1 cellular context compared by ENCODE assay signal in genomic region chr1:8170059-8170835, GRCh38.
A peak's percentile ranks its signal among the peaks of the same experiment; 100 is the strongest.
TF ChIP-seq lines count a peak whose summit lies in the region.

No MANE protein-coding gene starts in this region.

TF ChIP-seq in HepG2, 621 proteins besides CTCF, POLR2A, EP300 and RAD21 (continued from another document and continues in another):
- TF ChIP-seq USF2 (IDR thresholded peaks at IDR 0.05; ENCODE audit: low read depth, low read length) (no peak), USF2 (CRISPR knock-in tag; IDR thresholded peaks at IDR 0.05; ENCODE audit: borderline replicate concordance) (no peak; the same call in 1 of the 2 replicates), KLF16 (CRISPR knock-in tag; IDR thresholded peaks at IDR 0.05) (no peak; a peak in 1 of 4 replicates), GFI1 (CRISPR knock-in tag; IDR thresholded peaks at IDR 0.05; ENCODE audit: borderline replicate concordance) (peak; percentile 86), ZNF839 (CRISPR knock-in tag; IDR thresholded peaks at IDR 0.05; ENCODE audit: borderline replicate concordance) (peak; percentile 86; the same call in 1 of the 2 replicates), NR2C2 (CRISPR knock-in tag; IDR thresholded peaks at IDR 0.05; ENCODE audit: borderline replicate concordance) (peak; percentile 54; the same call in 1 of the 2 replicates), CSRNP1 (CRISPR knock-in tag; IDR thresholded peaks at IDR 0.05) (0 out of 2 replicates have a peak, but pooled peaks have one; percentile 41), ZNF670 (CRISPR knock-in tag; IDR thresholded peaks at IDR 0.05; ENCODE audit: borderline replicate concordance) (0 out of 2 replicates have a peak, but pooled peaks have one; percentile 2), SYNCRIP (IDR thresholded peaks at IDR 0.05; ENCODE audit: insufficient read depth, low read depth, low read length) (no peak), ZNF589 (CRISPR knock-in tag; conservative IDR thresholded peaks at IDR 0.05) (no peak), ZMYM2 (CRISPR knock-in tag; IDR thresholded peaks at IDR 0.05) (peak; percentile 77), PTBP1 (IDR thresholded peaks at IDR 0.05; ENCODE audit: low read depth, low read length, poor library complexity, severe bottlenecking) (no peak), ZMYM4 (CRISPR knock-in tag; IDR thresholded peaks at IDR 0.05) (peak; percentile 74), ZNF274 (CRISPR knock-in tag; IDR thresholded peaks at IDR 0.05) (no peak), ELF4 (CRISPR knock-in tag; IDR thresholded peaks at IDR 0.05; ENCODE audit: borderline replicate concordance) (no peak), ZSCAN25 (CRISPR knock-in tag; IDR thresholded peaks at IDR 0.05) (peak; percentile 36; the same call in 1 of the 2 replicates), ATF7-NPFF (CRISPR knock-in tag; IDR thresholded peaks at IDR 0.05; ENCODE audit: low read depth) (no peak), ZSCAN29 (CRISPR knock-in tag; conservative IDR thresholded peaks at IDR 0.05) (peak; percentile 90), ZNF432 (CRISPR knock-in tag; IDR thresholded peaks at IDR 0.05; ENCODE audit: borderline replicate concordance) (no peak), PAF1 (CRISPR knock-in tag; IDR thresholded peaks at IDR 0.05) (no peak), TGIF2 (CRISPR knock-in tag; IDR thresholded peaks at IDR 0.05) (no peak), FIP1L1 (IDR thresholded peaks at IDR 0.05; ENCODE audit: borderline replicate concordance, insufficient read depth, low read depth, low read length) (no peak), ZC3H13 (CRISPR knock-in tag; IDR thresholded peaks at IDR 0.05) (no peak), DPF2 (CRISPR knock-in tag; IDR thresholded peaks at IDR 0.05; ENCODE audit: borderline replicate concordance, low read depth) (0 out of 2 replicates have a peak, but pooled peaks have one; percentile 37), SP2 (CRISPR knock-in tag; IDR thresholded peaks at IDR 0.05) (no peak), ZNF3 (CRISPR knock-in tag; IDR thresholded peaks at IDR 0.05) (no peak), ZNF879 (CRISPR knock-in tag; IDR thresholded peaks at IDR 0.05) (no peak), ZNF282 (IDR thresholded peaks at IDR 0.05; ENCODE audit: partially characterized antibody) (no peak), ZNF572 (CRISPR knock-in tag; IDR thresholded peaks at IDR 0.05) (no peak), PAX8 (CRISPR knock-in tag; IDR thresholded peaks at IDR 0.05; ENCODE audit: borderline replicate concordance) (peak; percentile 46; the same call in 1 of the 2 replicates), ZNF337 (CRISPR knock-in tag; IDR thresholded peaks at IDR 0.05; ENCODE audit: borderline replicate concordance, low read depth) (peak; percentile 70; the same call in 1 of the 2 replicates), FOXA3 (CRISPR knock-in tag; IDR thresholded peaks at IDR 0.05) (peak; percentile 81), MZF1 (CRISPR knock-in tag; IDR thresholded peaks at IDR 0.05; ENCODE audit: borderline replicate concordance) (no peak), HNRNPLL (IDR thresholded peaks at IDR 0.05; ENCODE audit: low read depth, low read length, poor library complexity, severe bottlenecking) (no peak), KDM2A (CRISPR knock-in tag; IDR thresholded peaks at IDR 0.05; ENCODE audit: borderline replicate concordance, low read depth) (no peak), ZNF10 (CRISPR knock-in tag; IDR thresholded peaks at IDR 0.05; ENCODE audit: borderline replicate concordance, low read depth) (no peak), ATF3 (CRISPR knock-in tag; IDR thresholded peaks at IDR 0.05) (no peak), U2AF1 (optimal IDR thresholded peaks at IDR 0.05; ENCODE audit: low read depth, low read length) (no peak), TRAFD1 (CRISPR knock-in tag; IDR thresholded peaks at IDR 0.05; ENCODE audit: borderline replicate concordance) (no peak), HDAC1 (CRISPR knock-in tag; IDR thresholded peaks at IDR 0.05) (peak; percentile 75), ZNF326 (CRISPR knock-in tag; IDR thresholded peaks at IDR 0.05; ENCODE audit: borderline replicate concordance) (no peak), RBM39 (IDR thresholded peaks at IDR 0.05; ENCODE audit: low read depth, low read length, poor library complexity, severe bottlenecking) (no peak), KLF15 (CRISPR knock-in tag; IDR thresholded peaks at IDR 0.05; ENCODE audit: borderline replicate concordance) (no peak), ZNF674 (CRISPR knock-in tag; IDR thresholded peaks at IDR 0.05; ENCODE audit: low read depth) (no peak), NPAS2 (CRISPR knock-in tag; IDR thresholded peaks at IDR 0.05; ENCODE audit: borderline replicate concordance) (no peak), GATAD1 (CRISPR knock-in tag; IDR thresholded peaks at IDR 0.05) (no peak), TCF7L2 (IDR thresholded peaks at IDR 0.05; ENCODE audit: low read depth, low read length) (no peak), ZMYM3 (CRISPR knock-in tag; IDR thresholded peaks at IDR 0.05) (peak; percentile 77; the same call in 1 of the 2 replicates), ZNF556 (CRISPR knock-in tag; IDR thresholded peaks at IDR 0.05; ENCODE audit: borderline replicate concordance) (peak; percentile 86; the same call in 1 of the 2 replicates), MED13 (CRISPR knock-in tag; IDR thresholded peaks at IDR 0.05) (peak; percentile 41; the same call in 1 of the 2 replicates)
- TF ChIP-seq, protein P1, sequence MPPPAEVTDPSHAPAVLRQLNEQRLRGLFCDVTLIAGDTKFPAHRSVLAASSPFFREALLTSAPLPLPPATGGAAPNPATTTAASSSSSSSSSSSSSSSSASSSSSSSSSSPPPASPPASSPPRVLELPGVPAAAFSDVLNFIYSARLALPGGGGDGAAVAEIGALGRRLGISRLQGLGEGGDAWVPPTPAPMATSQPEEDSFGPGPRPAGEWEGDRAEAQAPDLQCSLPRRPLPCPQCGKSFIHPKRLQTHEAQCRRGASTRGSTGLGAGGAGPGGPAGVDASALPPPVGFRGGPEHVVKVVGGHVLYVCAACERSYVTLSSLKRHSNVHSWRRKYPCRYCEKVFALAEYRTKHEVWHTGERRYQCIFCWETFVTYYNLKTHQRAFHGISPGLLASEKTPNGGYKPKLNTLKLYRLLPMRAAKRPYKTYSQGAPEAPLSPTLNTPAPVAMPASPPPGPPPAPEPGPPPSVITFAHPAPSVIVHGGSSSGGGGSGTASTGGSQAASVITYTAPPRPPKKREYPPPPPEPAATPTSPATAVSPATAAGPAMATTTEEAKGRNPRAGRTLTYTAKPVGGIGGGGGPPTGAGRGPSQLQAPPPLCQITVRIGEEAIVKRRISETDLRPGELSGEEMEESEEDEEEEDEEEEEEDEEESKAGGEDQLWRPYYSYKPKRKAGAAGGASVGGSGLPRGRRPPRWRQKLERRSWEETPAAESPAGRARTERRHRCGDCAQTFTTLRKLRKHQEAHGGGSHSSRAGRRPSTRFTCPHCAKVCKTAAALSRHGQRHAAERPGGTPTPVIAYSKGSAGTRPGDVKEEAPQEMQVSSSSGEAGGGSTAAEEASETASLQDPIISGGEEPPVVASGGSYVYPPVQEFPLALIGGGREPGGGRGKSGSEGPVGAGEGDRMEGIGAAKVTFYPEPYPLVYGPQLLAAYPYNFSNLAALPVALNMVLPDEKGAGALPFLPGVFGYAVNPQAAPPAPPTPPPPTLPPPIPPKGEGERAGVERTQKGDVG (CRISPR knock-in tag; IDR thresholded peaks at IDR 0.05; ENCODE audit: borderline replicate concordance) = peak; percentile 98; the same call in 1 of the 2 replicates
- TF ChIP-seq, protein P2, sequence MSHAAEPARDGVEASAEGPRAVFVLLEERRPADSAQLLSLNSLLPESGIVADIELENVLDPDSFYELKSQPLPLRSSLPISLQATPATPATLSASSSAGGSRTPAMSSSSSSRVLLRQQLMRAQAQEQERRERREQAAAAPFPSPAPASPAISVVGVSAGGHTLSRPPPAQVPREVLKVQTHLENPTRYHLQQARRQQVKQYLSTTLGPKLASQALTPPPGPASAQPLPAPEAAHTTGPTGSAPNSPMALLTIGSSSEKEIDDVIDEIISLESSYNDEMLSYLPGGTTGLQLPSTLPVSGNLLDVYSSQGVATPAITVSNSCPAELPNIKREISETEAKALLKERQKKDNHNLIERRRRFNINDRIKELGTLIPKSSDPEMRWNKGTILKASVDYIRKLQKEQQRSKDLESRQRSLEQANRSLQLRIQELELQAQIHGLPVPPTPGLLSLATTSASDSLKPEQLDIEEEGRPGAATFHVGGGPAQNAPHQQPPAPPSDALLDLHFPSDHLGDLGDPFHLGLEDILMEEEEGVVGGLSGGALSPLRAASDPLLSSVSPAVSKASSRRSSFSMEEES (CRISPR knock-in tag; IDR thresholded peaks at IDR 0.05) = peak; percentile 77
- TF ChIP-seq, protein P3, sequence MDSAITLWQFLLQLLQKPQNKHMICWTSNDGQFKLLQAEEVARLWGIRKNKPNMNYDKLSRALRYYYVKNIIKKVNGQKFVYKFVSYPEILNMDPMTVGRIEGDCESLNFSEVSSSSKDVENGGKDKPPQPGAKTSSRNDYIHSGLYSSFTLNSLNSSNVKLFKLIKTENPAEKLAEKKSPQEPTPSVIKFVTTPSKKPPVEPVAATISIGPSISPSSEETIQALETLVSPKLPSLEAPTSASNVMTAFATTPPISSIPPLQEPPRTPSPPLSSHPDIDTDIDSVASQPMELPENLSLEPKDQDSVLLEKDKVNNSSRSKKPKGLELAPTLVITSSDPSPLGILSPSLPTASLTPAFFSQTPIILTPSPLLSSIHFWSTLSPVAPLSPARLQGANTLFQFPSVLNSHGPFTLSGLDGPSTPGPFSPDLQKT (CRISPR knock-in tag; IDR thresholded peaks at IDR 0.05; ENCODE audit: borderline replicate concordance) = no peak
- TF ChIP-seq, protein P4, sequence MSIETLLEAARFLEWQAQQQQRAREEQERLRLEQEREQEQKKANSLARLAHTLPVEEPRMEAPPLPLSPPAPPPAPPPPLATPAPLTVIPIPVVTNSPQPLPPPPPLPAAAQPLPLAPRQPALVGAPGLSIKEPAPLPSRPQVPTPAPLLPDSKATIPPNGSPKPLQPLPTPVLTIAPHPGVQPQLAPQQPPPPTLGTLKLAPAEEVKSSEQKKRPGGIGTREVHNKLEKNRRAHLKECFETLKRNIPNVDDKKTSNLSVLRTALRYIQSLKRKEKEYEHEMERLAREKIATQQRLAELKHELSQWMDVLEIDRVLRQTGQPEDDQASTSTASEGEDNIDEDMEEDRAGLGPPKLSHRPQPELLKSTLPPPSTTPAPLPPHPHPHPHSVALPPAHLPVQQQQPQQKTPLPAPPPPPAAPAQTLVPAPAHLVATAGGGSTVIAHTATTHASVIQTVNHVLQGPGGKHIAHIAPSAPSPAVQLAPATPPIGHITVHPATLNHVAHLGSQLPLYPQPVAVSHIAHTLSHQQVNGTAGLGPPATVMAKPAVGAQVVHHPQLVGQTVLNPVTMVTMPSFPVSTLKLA (IDR thresholded peaks at IDR 0.05) = no peak
